ENCODE assay signal across 1 cellular context in genomic region chrX:48786825-48787538, GRCh38.
A peak's percentile ranks its signal among the peaks of the same experiment; 100 is the strongest.
TF ChIP-seq lines count a peak whose summit lies in the region.

No MANE protein-coding gene starts in this region.

TF ChIP-seq in K562, 482 proteins besides CTCF, POLR2A, EP300 and RAD21 (continued from another document and continues in another):
- TF ChIP-seq ARID4B (CRISPR knock-in tag; IDR thresholded peaks at IDR 0.05) (peak; percentile 8; the same call in 1 of the 2 replicates), ZNF407 (IDR thresholded peaks at IDR 0.05; ENCODE audit: low read depth) (no peak), ZNF444 (CRISPR knock-in tag; IDR thresholded peaks at IDR 0.05) (no peak), MLLT1 (IDR thresholded peaks at IDR 0.05) (peak in 1 of 2 experiments; percentile 89; a peak in 3 of 4 replicates), PHTF2 (CRISPR knock-in tag; IDR thresholded peaks at IDR 0.05) (no peak), ZNF695 (CRISPR knock-in tag; IDR thresholded peaks at IDR 0.05) (no peak), NCOA1 (IDR thresholded peaks at IDR 0.05; ENCODE audit: low read depth) (0 out of 2 replicates have a peak, but pooled peaks have one; percentile 8), DPF2 (IDR thresholded peaks at IDR 0.05) (peak; percentile 36; the same call in 1 of the 2 replicates), ZNF347 (CRISPR knock-in tag; IDR thresholded peaks at IDR 0.05; ENCODE audit: low read depth) (no peak), ZNF253 (CRISPR knock-in tag; conservative IDR thresholded peaks at IDR 0.05) (no peak), SREBF2 (CRISPR knock-in tag; IDR thresholded peaks at IDR 0.05) (no peak), EWSR1 (IDR thresholded peaks at IDR 0.05; ENCODE audit: borderline replicate concordance, low read depth, partially characterized antibody) (no peak), MTA1 (IDR thresholded peaks at IDR 0.05; ENCODE audit: borderline replicate concordance) (peak; percentile 16; the same call in 1 of the 2 replicates), BRD9 (IDR thresholded peaks at IDR 0.05; ENCODE audit: low read depth, partially characterized antibody) (peak; percentile 20), ARNT (IDR thresholded peaks at IDR 0.05) (0 out of 4 replicates have a peak, but pooled peaks of 1 of the 2 experiments have one; percentile 14), SMARCA4 (IDR thresholded peaks at IDR 0.05) (0 out of 2 replicates have a peak, but pooled peaks have one; percentile 47), TOE1 (IDR thresholded peaks at IDR 0.05; ENCODE audit: borderline replicate concordance) (peak; percentile 46), TOE1 (CRISPR knock-in tag; IDR thresholded peaks at IDR 0.05; ENCODE audit: borderline replicate concordance, low read depth) (no peak), TEAD2 (tag; IDR thresholded peaks at IDR 0.05) (no peak), ZBTB12 (CRISPR knock-in tag; IDR thresholded peaks at IDR 0.05) (no peak), RBM34 (IDR thresholded peaks at IDR 0.05; ENCODE audit: borderline replicate concordance, insufficient read depth, low read length) (no peak), HDAC1 (IDR thresholded peaks at IDR 0.05) (peak in 1 of 2 experiments; percentile 8; a peak in 1 of 4 replicates), MEIS2 (IDR thresholded peaks at IDR 0.05; ENCODE audit: partially characterized antibody) (no peak), CHD1 (IDR thresholded peaks at IDR 0.05; ENCODE audit: low read length) (peak; percentile 27), IRF1 (CRISPR knock-in tag; IDR thresholded peaks at IDR 0.05; ENCODE audit: borderline replicate concordance) (no peak), USF1 (CRISPR knock-in tag; IDR thresholded peaks at IDR 0.05) (no peak), ARHGAP35 (IDR thresholded peaks at IDR 0.05; ENCODE audit: partially characterized antibody) (no peak), ESRRA (IDR thresholded peaks at IDR 0.05; ENCODE audit: borderline replicate concordance, low read depth) (no peak), ELF4 (CRISPR knock-in tag; IDR thresholded peaks at IDR 0.05) (peak; percentile 54; the same call in 1 of the 2 replicates), GABPB1 (CRISPR knock-in tag; IDR thresholded peaks at IDR 0.05) (0 out of 2 replicates have a peak, but pooled peaks have one; percentile 14), ARID2 (IDR thresholded peaks at IDR 0.05) (0 out of 2 replicates have a peak, but pooled peaks have one; percentile 9), HSF4 (CRISPR knock-in tag; IDR thresholded peaks at IDR 0.05; ENCODE audit: borderline replicate concordance) (no peak), TAF7 (tag; IDR thresholded peaks at IDR 0.05) (0 out of 2 replicates have a peak, but pooled peaks have one; percentile 1), CHCHD3 (CRISPR knock-in tag; IDR thresholded peaks at IDR 0.05) (no peak), GTF2A2 (tag; IDR thresholded peaks at IDR 0.05) (no peak), SMC3 (conservative IDR thresholded peaks at IDR 0.05; ENCODE audit: insufficient read depth, low read depth, low read length) (no peak), DNMT1 (IDR thresholded peaks at IDR 0.05) (0 out of 2 replicates have a peak, but pooled peaks have one; percentile 19), ZNF274 (IDR thresholded peaks at IDR 0.05; ENCODE audit: borderline replicate concordance, low read depth, low read length) (no peak), PRDM10 (IDR thresholded peaks at IDR 0.05; ENCODE audit: partially characterized antibody) (no peak), TFAM (CRISPR knock-in tag; conservative IDR thresholded peaks at IDR 0.05) (no peak), KLF1 (tag; IDR thresholded peaks at IDR 0.05) (no peak)
